ENCODE assay signal across 17 cellular contexts in genomic region chr2:71224935-71225334, GRCh38. TPM values are rescaled to one million over a fixed set of nuclear protein-coding genes. Genes with fewer than 3 reads are reported as not detected.
DNase-seq lines count a peak whose midpoint lies in the region; ATAC-seq and TF ChIP-seq lines count a peak whose summit lies in the region.
"Had no signal": no experiment of that assay in that cellular context is flagged by ENCODE, and none has a peak within 500 bp of the region (broad histone marks: within the 10 kb centered on the region; RNA-seq: fewer than 3 reads in every experiment).

No MANE protein-coding gene starts in this region.

- peaks cover 6% of the 10 kb centered on the region for H3K36me3 Mint-ChIP-seq in endodermal cell (ENCODE audit: low read depth)

- TF ChIP-seq CTCF in left ventricle myocardium inferior (IDR thresholded peaks at IDR 0.05; ENCODE audit: borderline replicate concordance), result no peak
- no peak for TF ChIP-seq CTCF in endodermal cell (conservative IDR thresholded peaks at IDR 0.05)

- no peaks in the 10 kb centered on the region for H3K9me3 ChIP-seq in left ventricle myocardium inferior (replicated peaks)
- no peaks in the 10 kb centered on the region for H3K9me3 ChIP-seq in endodermal cell (ENCODE audit: control insufficient read depth, low read length)
- no peaks in the 10 kb centered on the region for H3K9me3 ChIP-seq in skeletal muscle tissue (ENCODE audit: control insufficient read depth in 3 of 3, low read length in 3 of 3)

- H3K27ac ChIP-seq in left ventricle myocardium inferior (replicated peaks), result peak overlapping the region; percentile 95
- no peak overlapping the region for H3K27ac ChIP-seq in endodermal cell (ENCODE audit: low read depth, low read length)
- peak overlapping the region; percentile 97 for H3K27ac ChIP-seq in skeletal muscle tissue (ENCODE audit: low read depth, low read length)
- H3K27ac ChIP-seq: HL-60 had no signal

- peaks cover 4% of the 10 kb centered on the region for H3K27me3 Mint-ChIP-seq in endodermal cell (ENCODE audit: insufficient read depth)

- H3K4me3 ChIP-seq in left ventricle myocardium inferior, result peak overlapping the region; percentile 90
- H3K4me3 ChIP-seq in endodermal cell (ENCODE audit: low read length), result peak overlapping the region; percentile 83
- peak overlapping the region; percentile 91 to 97 (median 94) for H3K4me3 ChIP-seq in skeletal muscle tissue (ENCODE audit: low read length in 3 of 3)
- H3K4me3 ChIP-seq: K562 had no signal

- POLR2A ChIA-PET in HEK293T (lab: Yijun Ruan, JAX), result no interaction called here

- H3K9ac ChIP-seq in endodermal cell (ENCODE audit: extremely low read depth, low read length, poor library complexity, severe bottlenecking), result no peak overlapping the region
- peak overlapping the region; percentile 82 to 97 (median 88) for H3K9ac ChIP-seq in skeletal muscle tissue (ENCODE audit: low read depth in 1 of 3, low read length in 3 of 3)

- intact Hi-C loops in left ventricle myocardium inferior (cut with micrococcal nuclease), result no loop called here
- intact Hi-C loops in left cardiac atrium (cut with DNase I), result loop anchor here (1.0 to 10.0 kb wide), 2 partner anchors 50 to 107 kb away; no protein-coding TSS in a partner anchor

- H3K27ac Mint-ChIP-seq in endodermal cell, result no peak overlapping the region
- H3K27ac Mint-ChIP-seq: CD8-positive, alpha-beta T cell had no signal

- H3K36me3 ChIP-seq in left ventricle myocardium inferior (no peaks in the 10 kb centered on the region), endodermal cell (ENCODE audit: control insufficient read depth, insufficient read depth, low read length) (no peaks in the 10 kb centered on the region), skeletal muscle tissue (ENCODE audit: control insufficient read depth in 3 of 3, insufficient read depth in 3 of 3, low read length in 3 of 3) (peaks cover 0 to 4% (median 0%) of the 10 kb centered on the region in 3 donors)

- H3K27me3 ChIP-seq in left ventricle myocardium inferior (ENCODE audit: low read depth), result no peaks in the 10 kb centered on the region
- no peaks in the 10 kb centered on the region for H3K27me3 ChIP-seq in endodermal cell (ENCODE audit: control insufficient read depth, insufficient read depth, low read length, poor library complexity, severe bottlenecking)
- no peaks in the 10 kb centered on the region for H3K27me3 ChIP-seq in skeletal muscle tissue (ENCODE audit: control insufficient read depth in 3 of 3, insufficient read depth in 3 of 3, low read length in 3 of 3)

- H3K9me3 Mint-ChIP-seq in endodermal cell, result peaks cover under 1% of the 10 kb centered on the region
- H3K9me3 Mint-ChIP-seq: CD8-positive, alpha-beta T cell had no signal

- no peak overlapping the region for H3K4me3 Mint-ChIP-seq in endodermal cell

- CTCF ChIA-PET in HEK293T (lab: Yijun Ruan, JAX), result interaction anchor here (0.6 to 1.6 kb wide), 3 partner anchors 52 to 285 kb away, joined by 3 to 6 read pairs (median 5); no protein-coding TSS in a partner anchor

- H3K4me1 Mint-ChIP-seq in endodermal cell, result peaks cover 4% of the 10 kb centered on the region

- H3K4me1 ChIP-seq in left ventricle myocardium inferior (peaks cover 13% of the 10 kb centered on the region), endodermal cell (ENCODE audit: control insufficient read depth, insufficient read depth, low read length) (no peaks in the 10 kb centered on the region), skeletal muscle tissue (ENCODE audit: control insufficient read depth in 3 of 3, insufficient read depth in 3 of 3, low read length in 3 of 3) (peaks cover 4 to 13% (median 10%) of the 10 kb centered on the region in 3 donors)

- ATAC-seq in left cardiac atrium, result no peak
- ATAC-seq: CD8-positive, alpha-beta T cell; K562 had no signal

- DNase-seq in left ventricle myocardium inferior (no peak), left cardiac atrium (no peak), HEK293T (ENCODE audit: extremely low spot score) (no peak), endodermal cell (no peak), NCI-H2107 treated with DMSO at 0.1 percent for 48 hours (lab: John Stamatoyannopoulos, UW; ENCODE audit: unreplicated experiment) (no peak), NCI-H345 (lab: John Stamatoyannopoulos, UW) (no peak)
- DNase-seq in activated CD4-positive, CD25-positive, alpha-beta regulatory T cell treated with anti-CD3 and anti-CD28 coated beads, Interleukin-2, amount 50 U/mL, for 72 hours, result no peak
- DNase-seq: CD8-positive, alpha-beta T cell; EL; GOT3; NCI-H1048; NCI-H146; NCI-H2081 treated with DMSO at 0.1 percent for 48 hours; NCI-H446 had no signal

TF ChIP-seq in HEK293T, 16 proteins besides CTCF, POLR2A, EP300 and RAD21:
- TF ChIP-seq FOXK2 (IDR thresholded peaks at IDR 0.05) (no peak), FOXM1 (IDR thresholded peaks at IDR 0.05; ENCODE audit: borderline replicate concordance) (no peak), ARNT (IDR thresholded peaks at IDR 0.05) (no peak), SUZ12 (IDR thresholded peaks at IDR 0.05) (no peak), NFRKB (IDR thresholded peaks at IDR 0.05) (no peak), PKNOX1 (IDR thresholded peaks at IDR 0.05) (peak; percentile 29; the same call in 1 of the 2 replicates)

RNA-seq across cellular contexts. Expression of gene PAIP2B, which starts 2.0 kb away (rescaled TPM):
- 76.6 TPM for total RNA-seq in left ventricle myocardium inferior
- 10 to 100 TPM; 15.1 to 20.5 TPM for total RNA-seq in left cardiac atrium
- total RNA-seq in endodermal cell, result 10 to 100 TPM; 21.2 to 29.6 TPM
- polyA plus RNA-seq in endodermal cell (2013, experiment 1 of 2), result 6.8 TPM
- 5.9 TPM for polyA plus RNA-seq in endodermal cell (2013, experiment 2 of 2)
- total RNA-seq in skeletal muscle tissue, result 5.7 TPM
